ENCODE assay signal across 13 cellular contexts in genomic region chr22:49850021-49850911, GRCh38. TPM values are rescaled to one million over a fixed set of nuclear protein-coding genes. Genes with fewer than 3 reads are reported as not detected.
DNase-seq lines count a peak whose midpoint lies in the region; ATAC-seq and FAIRE-seq lines count a peak whose summit lies in the region.
"Had no signal": no experiment of that assay in that cellular context is flagged by ENCODE, and none has a peak within 500 bp of the region (broad histone marks: within the 10 kb centered on the region; RNA-seq: fewer than 3 reads in every experiment).

No MANE protein-coding gene starts in this region.

- H3K9me3 Mint-ChIP-seq in stimulated activated naive CD8-positive, alpha-beta T cell treated with anti-CD3 and anti-CD28 coated beads, Interleukin-15, Interleukin-2, amounts not matched to agents 100 ng/mL and 50 ng/mL, for 24 hours = no peaks in the 10 kb centered on the region
- no peaks in the 10 kb centered on the region for H3K9me3 Mint-ChIP-seq in activated naive CD8-positive, alpha-beta T cell treated with anti-CD3 and anti-CD28 coated beads, Interleukin-2, amount 10 ng/mL, durations not matched to agents 7 days and 5 days
- H3K9me3 Mint-ChIP-seq in naive thymus-derived CD8-positive, alpha-beta T cell = no peaks in the 10 kb centered on the region

- POLR2A ChIA-PET in activated naive CD8-positive, alpha-beta T cell treated with anti-CD3 and anti-CD28 coated beads, Interleukin-2, amount 10 ng/mL, durations not matched to agents 7 days and 5 days (lab: Charles Lee) = no interaction called here
- POLR2A ChIA-PET in naive thymus-derived CD8-positive, alpha-beta T cell (lab: Charles Lee) = interaction anchor here (0.6 kb wide), 1 partner anchor 24 kb away, joined by 4 read pairs; no protein-coding TSS in a partner anchor

- peaks cover 31% of the 10 kb centered on the region for H3K27me3 Mint-ChIP-seq in stimulated activated naive CD8-positive, alpha-beta T cell treated with anti-CD3 and anti-CD28 coated beads, Interleukin-15, Interleukin-2, amounts not matched to agents 100 ng/mL and 50 ng/mL, for 24 hours
- peaks cover 45% of the 10 kb centered on the region for H3K27me3 Mint-ChIP-seq in activated naive CD8-positive, alpha-beta T cell treated with anti-CD3 and anti-CD28 coated beads, Interleukin-2, amount 10 ng/mL, durations not matched to agents 7 days and 5 days
- peaks cover 0 to 5% (median 0%) of the 10 kb centered on the region in 5 donors for H3K27me3 Mint-ChIP-seq in naive thymus-derived CD8-positive, alpha-beta T cell

- H3K36me3 Mint-ChIP-seq in stimulated activated naive CD8-positive, alpha-beta T cell treated with anti-CD3 and anti-CD28 coated beads, Interleukin-15, Interleukin-2, amounts not matched to agents 100 ng/mL and 50 ng/mL, for 24 hours (ENCODE audit: low read depth) = no peaks in the 10 kb centered on the region
- no peaks in the 10 kb centered on the region for H3K36me3 Mint-ChIP-seq in activated naive CD8-positive, alpha-beta T cell treated with anti-CD3 and anti-CD28 coated beads, Interleukin-2, amount 10 ng/mL, durations not matched to agents 7 days and 5 days
- no peaks in the 10 kb centered on the region for H3K36me3 Mint-ChIP-seq in naive thymus-derived CD8-positive, alpha-beta T cell

- ATAC-seq in stimulated activated naive CD8-positive, alpha-beta T cell treated with anti-CD3 and anti-CD28 coated beads, Interleukin-15, Interleukin-2, amounts not matched to agents 100 U/mL and 50 U/mL, for 24 hours = no peak
- no peak for ATAC-seq in activated naive CD8-positive, alpha-beta T cell treated with anti-CD3 and anti-CD28 coated beads, Interleukin-2, amount 10 ng/mL, durations not matched to agents 7 days and 5 days (ENCODE audit: low read depth)
- no peak for ATAC-seq in naive thymus-derived CD8-positive, alpha-beta T cell
- no peak for ATAC-seq in GM19035 (IDR thresholded peaks at IDR 0.05; ENCODE audit: unreplicated experiment)
- no peak for ATAC-seq in HG03196 (IDR thresholded peaks at IDR 0.05; ENCODE audit: unreplicated experiment)

- H3K27ac Mint-ChIP-seq in stimulated activated naive CD8-positive, alpha-beta T cell treated with anti-CD3 and anti-CD28 coated beads, Interleukin-15, Interleukin-2, amounts not matched to agents 100 ng/mL and 50 ng/mL, for 24 hours = no peak overlapping the region
- no peak overlapping the region for H3K27ac Mint-ChIP-seq in activated naive CD8-positive, alpha-beta T cell treated with anti-CD3 and anti-CD28 coated beads, Interleukin-2, amount 10 ng/mL, durations not matched to agents 7 days and 5 days
- peak overlapping the region in 6 of 10 donors; percentile 12 to 85 (median 42) for H3K27ac Mint-ChIP-seq in naive thymus-derived CD8-positive, alpha-beta T cell

- peak; percentile 42 for FAIRE-seq in urothelium cell line (lab: Jason Lieb, UNC)
- FAIRE-seq: colon, islet of Langerhans, TTC549 had no signal

- no peak for DNase-seq in stimulated activated naive CD8-positive, alpha-beta T cell treated with anti-CD3 and anti-CD28 coated beads, Interleukin-15, Interleukin-2, amounts not matched to agents 100 U/mL and 50 U/mL, for 24 hours
- DNase-seq in activated naive CD8-positive, alpha-beta T cell treated with anti-CD3 and anti-CD28 coated beads, Interleukin-2, amount 10 ng/mL, durations not matched to agents 7 days and 5 days = peak; percentile 35
- no peak for DNase-seq in naive thymus-derived CD8-positive, alpha-beta T cell
- DNase-seq in urothelium cell line (ENCODE audit: low spot score) (no peak), HPDE6-E6E7 (ENCODE audit: extremely low spot score) (no peak)
- DNase-seq: NCI-H1436, NCI-H748 treated with DMSO at 0.1 percent for 48 hours had no signal

- peak overlapping the region; percentile 43 for H3K4me3 Mint-ChIP-seq in stimulated activated naive CD8-positive, alpha-beta T cell treated with anti-CD3 and anti-CD28 coated beads, Interleukin-15, Interleukin-2, amounts not matched to agents 100 ng/mL and 50 ng/mL, for 24 hours
- H3K4me3 Mint-ChIP-seq in activated naive CD8-positive, alpha-beta T cell treated with anti-CD3 and anti-CD28 coated beads, Interleukin-2, amount 10 ng/mL, durations not matched to agents 7 days and 5 days = peak overlapping the region; percentile 60
- H3K4me3 Mint-ChIP-seq in naive thymus-derived CD8-positive, alpha-beta T cell = peak overlapping the region; percentile 64 to 78 (median 74)

- H3K4me1 Mint-ChIP-seq in stimulated activated naive CD8-positive, alpha-beta T cell treated with anti-CD3 and anti-CD28 coated beads, Interleukin-15, Interleukin-2, amounts not matched to agents 100 ng/mL and 50 ng/mL, for 24 hours (ENCODE audit: low read depth) = peaks cover 17% of the 10 kb centered on the region
- H3K4me1 Mint-ChIP-seq in activated naive CD8-positive, alpha-beta T cell treated with anti-CD3 and anti-CD28 coated beads, Interleukin-2, amount 10 ng/mL, durations not matched to agents 7 days and 5 days = peaks cover 17% of the 10 kb centered on the region
- peaks cover 22 to 37% (median 34%) of the 10 kb centered on the region in 4 donors for H3K4me1 Mint-ChIP-seq in naive thymus-derived CD8-positive, alpha-beta T cell

RNA-seq across cellular contexts. Expression of gene ZBED4, which starts 3.4 kb away (rescaled TPM):
- total RNA-seq in activated naive CD8-positive, alpha-beta T cell treated with anti-CD3 and anti-CD28 coated beads, Interleukin-2, amount 10 ng/mL, durations not matched to agents 7 days and 5 days = 10 to 100 TPM; 21.0 to 21.5 TPM
- 10 to 100 TPM; 17.6 to 18.1 TPM for total RNA-seq in naive thymus-derived CD8-positive, alpha-beta T cell
- 10 to 100 TPM in 1 of 3 donors, 1 to 10 TPM in 2; 5.5 to 11.4 (median 8.1) TPM for polyA plus RNA-seq in naive thymus-derived CD8-positive, alpha-beta T cell

RNA-seq across cellular contexts. Expression of gene BRD1, which starts 22.6 kb away (rescaled TPM):
- 10 to 100 TPM; 56.7 to 56.9 TPM for total RNA-seq in activated naive CD8-positive, alpha-beta T cell treated with anti-CD3 and anti-CD28 coated beads, Interleukin-2, amount 10 ng/mL, durations not matched to agents 7 days and 5 days
- 10 to 100 TPM; 80.9 to 86.8 TPM for total RNA-seq in naive thymus-derived CD8-positive, alpha-beta T cell
- 1 to 10 TPM; 1.9 to 3.7 (median 2.2) TPM for polyA plus RNA-seq in naive thymus-derived CD8-positive, alpha-beta T cell

Comparison
In these comparisons a context has a peak if more than half of its experiments do, and no peak if none do; other contexts are left out.
1. H3K27ac Mint-ChIP-seq: peak in naive thymus-derived CD8-positive, alpha-beta T cell (6 of 10); none in stimulated activated naive CD8-positive, alpha-beta T cell treated with anti-CD3 and anti-CD28 coated beads, Interleukin-15, Interleukin-2, amounts not matched to agents 100 ng/mL and 50 ng/mL, for 24 hours (single experiment) and activated naive CD8-positive, alpha-beta T cell treated with anti-CD3 and anti-CD28 coated beads, Interleukin-2, amount 10 ng/mL, durations not matched to agents 7 days and 5 days (single experiment).
2. Peak in every context shown above with its lines, with median percentiles within 50 percentile points of each other: H3K4me3 Mint-ChIP-seq.